Comparison of ENCODE assay signal across 13 cellular contexts in the genomic region with DNA sequence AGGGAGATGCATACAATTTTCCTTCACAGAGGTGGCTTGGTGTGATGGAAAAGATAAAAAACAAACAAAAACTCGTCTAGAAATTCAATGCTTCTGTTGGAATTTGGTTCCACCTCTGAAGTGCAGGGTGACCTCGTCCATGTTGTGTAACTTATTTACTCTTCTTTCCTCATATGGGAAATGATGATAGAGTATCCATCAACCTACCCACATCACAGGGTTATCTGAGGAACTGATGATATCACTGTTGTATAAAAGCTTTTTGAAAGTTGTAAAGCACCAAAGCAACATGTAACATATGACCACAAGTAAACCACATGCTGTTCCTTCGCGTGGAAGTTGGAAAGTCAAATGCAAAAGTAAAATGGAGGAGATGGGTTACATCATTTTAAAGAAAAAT.
A peak's percentile ranks its signal among the peaks of the same experiment; 100 is the strongest.
DNase-seq lines count a peak whose midpoint lies in the region; ATAC-seq and TF ChIP-seq lines count a peak whose summit lies in the region.
"Had no signal": no experiment of that assay in that cellular context is flagged by ENCODE, and none has a peak within 500 bp of the region (broad histone marks: within the 10 kb centered on the region; RNA-seq: fewer than 3 reads in every experiment).

No MANE protein-coding gene starts in this region.

- CTCF ChIA-PET in CD4-positive, alpha-beta T cell (lab: Charles Lee) = interaction anchor here (0.6 kb wide), 1 partner anchor 278 kb away, joined by 3 read pairs; no protein-coding TSS in a partner anchor

- no peak overlapping the region for H3K4me3 Mint-ChIP-seq in CD4-positive, alpha-beta T cell
- H3K4me3 Mint-ChIP-seq in activated T-helper 17 cell treated with anti-CD3 and anti-CD28 coated beads, Interleukin-2, amount 50 U/mL, for 72 hours = no peak overlapping the region

- peaks cover 32% of the 10 kb centered on the region for H3K4me1 Mint-ChIP-seq in CD4-positive, alpha-beta T cell (ENCODE audit: low read depth)
- H3K4me1 Mint-ChIP-seq in activated T-helper 17 cell treated with anti-CD3 and anti-CD28 coated beads, Interleukin-2, amount 50 U/mL, for 72 hours = peaks cover 14% of the 10 kb centered on the region

- intact Hi-C loops in CD4-positive, alpha-beta T cell (cut with DNase I, micrococcal nuclease) = loop anchor here in 1 of 2 experiments (1.0 to 10.0 kb wide), 4 partner anchors 11 to 356 kb away; no protein-coding TSS in a partner anchor

- DNase-seq in CD4-positive, alpha-beta T cell = peak in 1 of 10 experiments; percentile 41
- DNase-seq in HuH-7 (ENCODE audit: low spot score) (peak; percentile 55), kidney tubule cell (ENCODE audit: low spot score) (peak; percentile 55), SHP77 (lab: John Stamatoyannopoulos, UW) (no peak), mucosa of gallbladder (ENCODE audit: low spot score) (no peak), NCI-H69 (lab: John Stamatoyannopoulos, UW) (no peak)
- DNase-seq: left ventricle myocardium superior; NCI-H510A treated with DMSO at 0.1 percent for 48 hours; stimulated activated CD4-positive, alpha-beta T cell treated with anti-CD3 and anti-CD28 coated beads, Interleukin-4, amount 100 ng/mL, for 4 hours; SW 1271 had no signal

- H3K27ac ChIP-seq in CD4-positive, alpha-beta T cell (ENCODE audit: low read depth, low read length) = no peak overlapping the region
- H3K27ac ChIP-seq: thoracic aorta had no signal

- ATAC-seq in CD4-positive, alpha-beta T cell (ENCODE audit: poor library complexity) = peak; percentile 87
- peak; percentile 28 for ATAC-seq in activated T-helper 17 cell treated with anti-CD3 and anti-CD28 coated beads, Interleukin-2, amount 50 U/mL, for 72 hours (replicated peaks)
- ATAC-seq in HG02759 (IDR thresholded peaks at IDR 0.05; ENCODE audit: unreplicated experiment) = no peak
- ATAC-seq: left ventricle myocardium superior had no signal

- no peak for TF ChIP-seq CTCF in CD4-positive, alpha-beta T cell (IDR thresholded peaks at IDR 0.05)

- POLR2A ChIA-PET in CD4-positive, alpha-beta T cell (lab: Charles Lee) = no interaction called here

- H3K27ac Mint-ChIP-seq in CD4-positive, alpha-beta T cell = peak overlapping the region; percentile 71
- H3K27ac Mint-ChIP-seq in activated T-helper 17 cell treated with anti-CD3 and anti-CD28 coated beads, Interleukin-2, amount 50 U/mL, for 72 hours = no peak overlapping the region

- H3K9me3 ChIP-seq in CD4-positive, alpha-beta T cell (ENCODE audit: control insufficient read depth, low read length) = no peaks in the 10 kb centered on the region
- H3K9me3 ChIP-seq: thoracic aorta had no signal

- no peaks in the 10 kb centered on the region for H3K27me3 Mint-ChIP-seq in CD4-positive, alpha-beta T cell
- no peaks in the 10 kb centered on the region for H3K27me3 Mint-ChIP-seq in activated T-helper 17 cell treated with anti-CD3 and anti-CD28 coated beads, Interleukin-2, amount 50 U/mL, for 72 hours

- no peaks in the 10 kb centered on the region for H3K27me3 ChIP-seq in CD4-positive, alpha-beta T cell (ENCODE audit: control insufficient read depth, insufficient read depth, low read length)

- H3K9me3 Mint-ChIP-seq in CD4-positive, alpha-beta T cell = peaks cover 2% of the 10 kb centered on the region
- no peaks in the 10 kb centered on the region for H3K9me3 Mint-ChIP-seq in activated T-helper 17 cell treated with anti-CD3 and anti-CD28 coated beads, Interleukin-2, amount 50 U/mL, for 72 hours

- H3K36me3 Mint-ChIP-seq in CD4-positive, alpha-beta T cell (ENCODE audit: low read depth) = no peaks in the 10 kb centered on the region
- no peaks in the 10 kb centered on the region for H3K36me3 Mint-ChIP-seq in activated T-helper 17 cell treated with anti-CD3 and anti-CD28 coated beads, Interleukin-2, amount 50 U/mL, for 72 hours (ENCODE audit: low read depth)

Comparison
In these comparisons a context has a peak if more than half of its experiments do, and no peak if none do; other contexts are left out.
1. DNase-seq: peak in HuH-7 (single experiment) and kidney tubule cell (single experiment); none in SHP77 (0 of 2), mucosa of gallbladder (single experiment) and NCI-H69 (single experiment).